Comparison of ENCODE assay signal across 18 cellular contexts in the genomic region with DNA sequence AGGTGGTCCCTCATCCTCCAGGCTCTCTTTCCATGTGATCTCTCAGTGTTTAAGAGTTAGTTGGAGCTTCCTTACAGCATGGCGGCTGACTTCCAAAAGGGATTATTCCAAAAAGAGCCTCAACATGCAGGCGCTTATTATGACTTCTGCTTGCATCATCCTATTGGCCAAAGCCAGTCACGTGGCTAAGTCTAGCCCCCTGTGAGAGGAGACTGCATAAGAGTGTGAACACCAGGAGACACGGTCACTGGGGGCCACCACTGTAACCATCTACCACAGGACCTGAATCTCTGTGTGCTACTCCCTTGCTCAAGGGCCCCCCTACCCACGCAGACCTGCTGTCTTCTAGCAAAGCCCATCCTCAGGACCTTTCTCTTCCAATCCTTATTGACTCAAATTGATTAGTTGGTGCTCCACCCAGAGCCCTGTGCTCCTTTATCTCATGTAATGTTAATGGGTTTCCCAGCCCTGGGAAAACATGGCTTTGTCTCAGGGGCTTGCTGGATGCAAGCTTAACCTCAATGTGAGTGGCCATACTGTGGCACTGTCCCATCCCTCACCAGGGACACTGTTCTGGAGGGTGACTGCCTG. TPM values are rescaled to one million over a fixed set of nuclear protein-coding genes. Genes with fewer than 3 reads are reported as not detected.
A peak's percentile ranks its signal among the peaks of the same experiment; 100 is the strongest.
DNase-seq lines count a peak whose midpoint lies in the region; ATAC-seq, FAIRE-seq and TF ChIP-seq lines count a peak whose summit lies in the region.
"Had no signal": no experiment of that assay in that cellular context is flagged by ENCODE, and none has a peak within 500 bp of the region (broad histone marks: within the 10 kb centered on the region; RNA-seq: fewer than 3 reads in every experiment).

No MANE protein-coding gene starts in this region.

- H3K27me3 Mint-ChIP-seq in activated CD8-positive, alpha-beta T cell treated with anti-CD3 and anti-CD28 coated beads, Interleukin-2, amount 10 ng/mL, durations not matched to agents 7 days and 5 days (ENCODE audit: low read depth), result no peaks in the 10 kb centered on the region
- H3K27me3 Mint-ChIP-seq in activated CD8-positive, alpha-beta T cell treated with anti-CD3 and anti-CD28 coated beads for 36 hours, result no peaks in the 10 kb centered on the region

- CTCF ChIA-PET in activated CD8-positive, alpha-beta T cell treated with anti-CD3 and anti-CD28 coated beads, Interleukin-2, amount 10 ng/mL, durations not matched to agents 7 days and 5 days (lab: Charles Lee), result no interaction called here
- CTCF ChIA-PET in activated CD8-positive, alpha-beta T cell treated with anti-CD3 and anti-CD28 coated beads for 36 hours (lab: Charles Lee), result interaction anchor here (8.5 to 11.4 kb wide), 2 partner anchors 51 to 70 kb away, joined by 190 to 212 read pairs; no protein-coding TSS in a partner anchor

- no peaks in the 10 kb centered on the region for H3K27me3 ChIP-seq in neutrophil

- no peak overlapping the region for H3K4me3 Mint-ChIP-seq in activated CD8-positive, alpha-beta T cell treated with anti-CD3 and anti-CD28 coated beads, Interleukin-2, amount 10 ng/mL, durations not matched to agents 7 days and 5 days
- no peak overlapping the region for H3K4me3 Mint-ChIP-seq in activated CD8-positive, alpha-beta T cell treated with anti-CD3 and anti-CD28 coated beads for 36 hours
- H3K4me3 Mint-ChIP-seq: CD8-positive, alpha-beta memory T cell had no signal

- POLR2A ChIA-PET in activated CD8-positive, alpha-beta T cell treated with anti-CD3 and anti-CD28 coated beads, Interleukin-2, amount 10 ng/mL, durations not matched to agents 7 days and 5 days (lab: Charles Lee), result no interaction called here
- POLR2A ChIA-PET in activated CD8-positive, alpha-beta T cell treated with anti-CD3 and anti-CD28 coated beads for 36 hours (lab: Charles Lee), result no interaction called here

- ATAC-seq in activated CD8-positive, alpha-beta T cell treated with anti-CD3 and anti-CD28 coated beads, Interleukin-2, amount 10 ng/mL, durations not matched to agents 7 days and 5 days, result no peak
- ATAC-seq in activated CD8-positive, alpha-beta T cell treated with anti-CD3 and anti-CD28 coated beads for 36 hours, result no peak
- no peak for ATAC-seq in GM18498 (IDR thresholded peaks at IDR 0.05; ENCODE audit: unreplicated experiment)
- ATAC-seq: HCT116 had no signal

- H3K36me3 Mint-ChIP-seq in activated CD8-positive, alpha-beta T cell treated with anti-CD3 and anti-CD28 coated beads, Interleukin-2, amount 10 ng/mL, durations not matched to agents 7 days and 5 days (ENCODE audit: low read depth), result no peaks in the 10 kb centered on the region
- no peaks in the 10 kb centered on the region for H3K36me3 Mint-ChIP-seq in activated CD8-positive, alpha-beta T cell treated with anti-CD3 and anti-CD28 coated beads for 36 hours (ENCODE audit: low read depth)
- H3K36me3 Mint-ChIP-seq: CD8-positive, alpha-beta memory T cell had no signal

- H3K4me3 ChIP-seq in coronary artery (no peak overlapping the region), neutrophil (ENCODE audit: low read depth in 1 of 2, low read length in 1 of 2) (no peak overlapping the region)
- H3K4me3 ChIP-seq: GM23248 had no signal

- peak; percentile 17 for DNase-seq in activated CD8-positive, alpha-beta T cell treated with anti-CD3 and anti-CD28 coated beads, Interleukin-2, amount 10 ng/mL, durations not matched to agents 7 days and 5 days
- DNase-seq in activated CD8-positive, alpha-beta T cell treated with anti-CD3 and anti-CD28 coated beads for 36 hours, result no peak
- DNase-seq in HTR-8/SVneo (ENCODE audit: insufficient read length, low spot score) (no peak), coronary artery (ENCODE audit: low spot score) (peak; percentile 40), foreskin melanocyte (no peak), inferior parietal cortex (ENCODE audit: extremely low spot score) (no peak)
- DNase-seq: Caco-2; CD8-positive, alpha-beta memory T cell; DMS53; GF-D8; GM23248 had no signal

- H3K27ac ChIP-seq in coronary artery, result no peak overlapping the region
- H3K27ac ChIP-seq in neutrophil, result peak overlapping the region; percentile 61
- H3K27ac ChIP-seq: 22Rv1, GM23248 had no signal

- no peak for TF ChIP-seq CTCF in activated CD8-positive, alpha-beta T cell treated with anti-CD3 and anti-CD28 coated beads for 36 hours (IDR thresholded peaks at IDR 0.05)
- TF ChIP-seq CTCF in coronary artery (IDR thresholded peaks at IDR 0.05) (no peak), neutrophil (IDR thresholded peaks at IDR 0.05) (no peak)

- no peaks in the 10 kb centered on the region for H3K9me3 Mint-ChIP-seq in activated CD8-positive, alpha-beta T cell treated with anti-CD3 and anti-CD28 coated beads, Interleukin-2, amount 10 ng/mL, durations not matched to agents 7 days and 5 days (ENCODE audit: insufficient read depth)
- no peaks in the 10 kb centered on the region for H3K9me3 Mint-ChIP-seq in activated CD8-positive, alpha-beta T cell treated with anti-CD3 and anti-CD28 coated beads for 36 hours
- H3K9me3 Mint-ChIP-seq: CD8-positive, alpha-beta memory T cell had no signal

- H3K9me3 ChIP-seq in neutrophil, result no peaks in the 10 kb centered on the region
- H3K9me3 ChIP-seq: Caco-2 had no signal

- H3K4me1 ChIP-seq in neutrophil (ENCODE audit: control insufficient read depth in 1 of 2, insufficient read depth in 1 of 2, low read depth in 1 of 2, low read length in 1 of 2), result peaks cover 44 to 59% of the 10 kb centered on the region in 2 experiments

- peak; percentile 67 for FAIRE-seq in HTR-8/SVneo (lab: Jason Lieb, UNC)
- FAIRE-seq: H54 had no signal

- H3K27ac Mint-ChIP-seq in activated CD8-positive, alpha-beta T cell treated with anti-CD3 and anti-CD28 coated beads, Interleukin-2, amount 10 ng/mL, durations not matched to agents 7 days and 5 days, result no peak overlapping the region
- no peak overlapping the region for H3K27ac Mint-ChIP-seq in activated CD8-positive, alpha-beta T cell treated with anti-CD3 and anti-CD28 coated beads for 36 hours

- peaks cover 11% of the 10 kb centered on the region for H3K4me1 Mint-ChIP-seq in activated CD8-positive, alpha-beta T cell treated with anti-CD3 and anti-CD28 coated beads, Interleukin-2, amount 10 ng/mL, durations not matched to agents 7 days and 5 days (ENCODE audit: low read depth)
- H3K4me1 Mint-ChIP-seq in activated CD8-positive, alpha-beta T cell treated with anti-CD3 and anti-CD28 coated beads for 36 hours (ENCODE audit: low read depth), result peaks cover 9% of the 10 kb centered on the region

- intact Hi-C loops in activated CD8-positive, alpha-beta T cell treated with anti-CD3 and anti-CD28 coated beads for 36 hours (cut with micrococcal nuclease), result no loop called here

- peaks cover 66% of the 10 kb centered on the region for H3K36me3 ChIP-seq in neutrophil

RNA-seq across cellular contexts. Expression of gene IL1RN, which starts 4.0 kb away (rescaled TPM):
- total RNA-seq in activated CD8-positive, alpha-beta T cell treated with anti-CD3 and anti-CD28 coated beads, Interleukin-2, amount 10 ng/mL, durations not matched to agents 7 days and 5 days, result under 1 TPM in 1 of 2 experiments, not detected in 1; 0.31 TPM
- total RNA-seq in activated CD8-positive, alpha-beta T cell treated with anti-CD3 and anti-CD28 coated beads for 36 hours, result under 1 TPM; 0.50 to 0.85 TPM
- total RNA-seq: A673, Caco-2, GM23248, HT1080 had no signal

RNA-seq across cellular contexts. Expression of gene PSD4, which starts 42.3 kb away (rescaled TPM):
- 100 to 1,000 TPM; 394 to 404 TPM for total RNA-seq in activated CD8-positive, alpha-beta T cell treated with anti-CD3 and anti-CD28 coated beads, Interleukin-2, amount 10 ng/mL, durations not matched to agents 7 days and 5 days
- 100 to 1,000 TPM; 247 to 251 TPM for total RNA-seq in activated CD8-positive, alpha-beta T cell treated with anti-CD3 and anti-CD28 coated beads for 36 hours

Comparison
In these comparisons a context has a peak if more than half of its experiments do, and no peak if none do; other contexts are left out.
1. DNase-seq: peak in activated CD8-positive, alpha-beta T cell treated with anti-CD3 and anti-CD28 coated beads, Interleukin-2, amount 10 ng/mL, durations not matched to agents 7 days and 5 days (single experiment) and coronary artery (single experiment); none in activated CD8-positive, alpha-beta T cell treated with anti-CD3 and anti-CD28 coated beads for 36 hours (single experiment), HTR-8/SVneo (single experiment), foreskin melanocyte (single experiment) and inferior parietal cortex (single experiment).